In genomic region chr7:28685660-28686417, GRCh38 we compare ENCODE assay signal across 7 cellular contexts.
DNase-seq lines count a peak whose midpoint lies in the region; ATAC-seq, FAIRE-seq and TF ChIP-seq lines count a peak whose summit lies in the region.

No MANE protein-coding gene starts in this region.

- no peak for TF ChIP-seq RAD21 in GM12878 (IDR thresholded peaks at IDR 0.05; ENCODE audit: insufficient read depth, low read depth, low read length)

- H3K4me2 ChIP-seq in GM12878 (ENCODE audit: control insufficient read depth, insufficient read depth) (peak overlapping the region; percentile 81), hepatocyte (peak overlapping the region; percentile 78)

- 0 out of 4 replicates have a peak, but pooled peaks of 1 of the 2 experiments have one; percentile 7 for TF ChIP-seq EP300 in GM12878 (IDR thresholded peaks at IDR 0.05; ENCODE audit: borderline replicate concordance in 1 of 2, control insufficient read depth in 1 of 2, low read depth in 2 of 2, low read length in 2 of 2)

- in situ Hi-C loops in GM12878 (cut with MboI), result no loop called here

- intact Hi-C loops in GM12878 (cut with micrococcal nuclease; ENCODE audit: unreplicated experiment), result loop anchor here (1.0 to 5.0 kb wide), 2 partner anchors 209 to 280 kb away; no protein-coding TSS in a partner anchor

- H3K27me3 ChIP-seq in GM12878 (replicated peaks in 1 of 2; ENCODE audit: control insufficient read depth in 2 of 2, insufficient read depth in 2 of 2, low read length in 1 of 2) (no peaks in the 10 kb centered on the region), hepatocyte (no peaks in the 10 kb centered on the region), WERI-Rb-1 (ENCODE audit: insufficient read depth, low read depth, severe bottlenecking) (peaks cover 75% of the 10 kb centered on the region)

- no peak overlapping the region; the same call in 1 of the 2 replicates for H3K27ac ChIP-seq in GM12878 (ENCODE audit: control insufficient read depth, insufficient read depth)
- H3K27ac ChIP-seq in hepatocyte, result peak overlapping the region; percentile 93
- H3K27ac ChIP-seq in WERI-Rb-1, result no peak overlapping the region

- H3K9ac ChIP-seq in GM12878 (ENCODE audit: control insufficient read depth, insufficient read depth, low read length), result no peak overlapping the region

- H3K4me3 ChIP-seq in GM08714 (ENCODE audit: low read length) (peak overlapping the region; percentile 53), GM12878 (peak overlapping the region; percentile 36), hepatocyte (peak overlapping the region; percentile 46), WERI-Rb-1 (ENCODE audit: low read depth, low read length) (no peak overlapping the region)

- no TSS peak for BruUV-seq in GM12878 (replicated peaks; lab: Mats Ljungman, UMichigan)

- FAIRE-seq in GM12878 (lab: Jason Lieb, UNC), result peak; percentile 59

- DNase-seq in NCI-H510A (lab: John Stamatoyannopoulos, UW) (peak; percentile 27), GM12878 (ENCODE audit: low read depth, low spot score) (no peak), hepatocyte (ENCODE audit: low spot score) (peak; percentile 95), pons (ENCODE audit: low spot score) (peak; percentile 100), WERI-Rb-1 (no peak)

- peaks cover 19% of the 10 kb centered on the region for H3K4me1 ChIP-seq in GM12878 (ENCODE audit: control insufficient read depth, insufficient read depth, low read length)
- H3K4me1 ChIP-seq in hepatocyte (ENCODE audit: insufficient read depth), result peaks cover 8% of the 10 kb centered on the region

- H3K9me3 ChIP-seq in GM12878 (replicated peaks; ENCODE audit: control insufficient read depth, insufficient read depth, low read length) (no peaks in the 10 kb centered on the region), hepatocyte (ENCODE audit: low read depth) (no peaks in the 10 kb centered on the region), WERI-Rb-1 (ENCODE audit: severe bottlenecking) (no peaks in the 10 kb centered on the region)

- H4K20me1 ChIP-seq in GM12878 (ENCODE audit: control insufficient read depth, insufficient read depth), result no peaks in the 10 kb centered on the region
- H4K20me1 ChIP-seq in hepatocyte (ENCODE audit: insufficient read depth, poor library complexity, severe bottlenecking), result no peaks in the 10 kb centered on the region

- no peaks in the 10 kb centered on the region for H3K79me2 ChIP-seq in GM12878 (ENCODE audit: control insufficient read depth, insufficient read depth, low read length)
- peaks cover 20% of the 10 kb centered on the region for H3K79me2 ChIP-seq in hepatocyte

- TF ChIP-seq CTCF in GM12878 (IDR thresholded peaks at IDR 0.05 in 2 of 3, conservative IDR thresholded peaks at IDR 0.05 in 1 of 3; ENCODE audit: control insufficient read depth in 2 of 3, extremely low read depth in 1 of 3, insufficient read depth in 1 of 3, low read depth in 3 of 3, low read length in 3 of 3), result no peak
- no peak for TF ChIP-seq CTCF in hepatocyte (IDR thresholded peaks at IDR 0.05; ENCODE audit: poor library complexity)
- TF ChIP-seq CTCF in WERI-Rb-1 (IDR thresholded peaks at IDR 0.05; ENCODE audit: low read depth, low read length), result no peak

- H3K9me2 ChIP-seq in hepatocyte (replicated peaks; ENCODE audit: insufficient read depth), result no peaks in the 10 kb centered on the region

- H2AFZ ChIP-seq in GM12878 (ENCODE audit: control insufficient read depth, low read depth, low read length) (peak overlapping the region; percentile 5; the same call in 1 of the 2 replicates), hepatocyte (peak overlapping the region; percentile 54)

- ATAC-seq in HG03103 (IDR thresholded peaks at IDR 0.05; ENCODE audit: low read depth, unreplicated experiment) (peak; percentile 51), GM12878 (peak; percentile 78)

- CTCF ChIA-PET in GM12878 (lab: Yijun Ruan, JAX), result interaction anchor here (0.6 to 1.8 kb wide), 10 partner anchors 10 to 168 kb away, joined by 3 to 13 read pairs (median 4); no protein-coding TSS in a partner anchor

- H3K36me3 ChIP-seq in GM12878 (ENCODE audit: control insufficient read depth in 2 of 2, insufficient read depth in 2 of 2, low read length in 1 of 2) (peaks cover 0 to 8% of the 10 kb centered on the region in 2 experiments; a peak in 2 of 4 replicates), hepatocyte (replicated peaks; ENCODE audit: insufficient read depth, low read depth) (no peaks in the 10 kb centered on the region), WERI-Rb-1 (no peaks in the 10 kb centered on the region)

- no peak for TF ChIP-seq POLR2A in GM12878 (IDR thresholded peaks at IDR 0.05; ENCODE audit: low read depth, low read length)

- POLR2A ChIA-PET in GM12878 (lab: Charles Lee), result interaction anchor here (0.6 to 1.4 kb wide), 10 partner anchors 9 to 176 kb away, joined by 3 to 6 read pairs (median 4); no protein-coding TSS in a partner anchor

- RAD21 ChIA-PET in GM12878 (lab: Charles Lee; ENCODE audit: unreplicated experiment), result interaction anchor here (0.6 to 4.5 kb wide), 15 partner anchors 10 to 275 kb away, joined by 3 to 36 read pairs (median 4); no protein-coding TSS in a partner anchor

- SMC1A ChIA-PET in GM12878 (lab: Charles Lee; ENCODE audit: uncharacterized antibody, unreplicated experiment), result interaction anchor here (0.7 to 3.1 kb wide), 25 partner anchors 9 to 323 kb away, joined by 3 to 19 read pairs (median 4); no protein-coding TSS in a partner anchor

- WGBS in GM12878 (ENCODE audit: insufficient coverage, insufficient replicate concordance, low lambda C conversion rate, missing lambda C conversion rate), result 35% methylated on average over 15 of the region's 15 CpGs
- WGBS in hepatocyte (ENCODE audit: low lambda C conversion rate, missing lambda C conversion rate), result 7% methylated on average over 15 of the region's 15 CpGs

TF ChIP-seq in GM12878, 131 proteins besides CTCF, POLR2A, EP300 and RAD21 (continues in another document):
- TF ChIP-seq KLF5 (IDR thresholded peaks at IDR 0.05; ENCODE audit: partially characterized antibody), result no peak
- peak; percentile 35; the same call in 1 of the 2 replicates for TF ChIP-seq BCL11A (IDR thresholded peaks at IDR 0.05; ENCODE audit: low read depth, low read length)
- TF ChIP-seq NR2C2 (IDR thresholded peaks at IDR 0.05; ENCODE audit: borderline replicate concordance, control insufficient read depth, insufficient read length, low read depth), result no peak
- TF ChIP-seq FOS (IDR thresholded peaks at IDR 0.05; ENCODE audit: borderline replicate concordance, extremely low read depth, insufficient read length), result no peak
- TF ChIP-seq BRCA1 (IDR thresholded peaks at IDR 0.05; ENCODE audit: low read depth, low read length), result no peak
- no peak for TF ChIP-seq SREBF2 (IDR thresholded peaks at IDR 0.05; ENCODE audit: low read length)
- no peak for TF ChIP-seq ZNF592 (IDR thresholded peaks at IDR 0.05)
- no peak for TF ChIP-seq REST (IDR thresholded peaks at IDR 0.05; ENCODE audit: low read depth, low read length)
- no peak for TF ChIP-seq CHD4 (IDR thresholded peaks at IDR 0.05)
- no peak for TF ChIP-seq YBX1 (IDR thresholded peaks at IDR 0.05)

Comparison
In these comparisons a context has a peak if more than half of its experiments do, and no peak if none do; other contexts are left out.
1. DNase-seq: peak in NCI-H510A (single experiment), hepatocyte (single experiment) and pons (single experiment); none in GM12878 (single experiment) and WERI-Rb-1 (single experiment).